In genomic region chr9:88113156-88114130, GRCh38 we compare ENCODE assay signal across 19 cellular contexts. TPM values are rescaled to one million over a fixed set of nuclear protein-coding genes. Genes with fewer than 3 reads are reported as not detected.
"Had no signal": no experiment of that assay in that cellular context is flagged by ENCODE, and none has a peak within 500 bp of the region (broad histone marks: within the 10 kb centered on the region; RNA-seq: fewer than 3 reads in every experiment).

No MANE protein-coding gene starts in this region.

RNA-seq across cellular contexts. Expression of gene SPATA31C2, which starts 24.8 kb away (rescaled TPM):
- total RNA-seq: dermis microvascular lymphatic vessel endothelial cell, esophagus mucosa, fibroblast of lung, gastrocnemius medialis, heart right ventricle, liver, lung microvascular endothelial cell, mesenteric fat pad, mononuclear cell, omental fat pad, pulmonary artery endothelial cell, sciatic nerve, skeletal muscle tissue, spleen, subcutaneous adipose tissue, thoracic aorta, transverse colon, ureter had no signal
- polyA plus RNA-seq: fibroblast of lung; heart right ventricle; liver; naive thymus-derived CD4-positive, alpha-beta T cell; spleen had no signal
